26 cellular contexts compared by ENCODE assay signal in genomic region chr2:196314157-196314556, GRCh38.
"Had no signal": no experiment of that assay in that cellular context is flagged by ENCODE, and none has a peak within 500 bp of the region (broad histone marks: within the 10 kb centered on the region; RNA-seq: fewer than 3 reads in every experiment).

No MANE protein-coding gene starts in this region.

- H3K4me3 ChIP-seq: K562 had no signal

- H3K27ac Mint-ChIP-seq: activated CD4-positive, alpha-beta memory T cell treated with anti-CD3 and anti-CD28 coated beads for 36 hours; activated CD4-positive, alpha-beta T cell treated with anti-CD3 and anti-CD28 coated beads, Interleukin-2, amount 10 ng/mL, durations not matched to agents 24 days and 14 days; activated naive CD4-positive, alpha-beta T cell treated with anti-CD3 and anti-CD28 coated beads, Interleukin-2, amount 50 U/mL, for 72 hours; activated T-helper 1 cell treated with anti-CD3 and anti-CD28 coated beads, Interleukin-12 subunit alpha, Interleukin-12 subunit beta, Interleukin-2, Interleukin-4 antibody, amounts not matched to agents 30 ng/mL and 10 ng/mL and 1 ng/mL, durations not matched to agents 14 hours and 24 hours and 36 hours; T-helper 17 cell; WTC11 had no signal

- H3K9me3 Mint-ChIP-seq: activated CD4-positive, alpha-beta memory T cell treated with anti-CD3 and anti-CD28 coated beads for 36 hours; activated naive CD4-positive, alpha-beta T cell treated with anti-CD3 and anti-CD28 coated beads, Interleukin-2, amount 50 U/mL, for 72 hours; activated T-helper 1 cell treated with anti-CD3 and anti-CD28 coated beads, Interleukin-12 subunit alpha, Interleukin-12 subunit beta, Interleukin-2, Interleukin-4 antibody, amounts not matched to agents 30 ng/mL and 10 ng/mL and 1 ng/mL, durations not matched to agents 14 hours and 24 hours and 36 hours; WTC11 had no signal

- H3K4me1 Mint-ChIP-seq: activated CD4-positive, alpha-beta T cell treated with anti-CD3 and anti-CD28 coated beads, Interleukin-2, amount 10 ng/mL, durations not matched to agents 24 days and 14 days; T-helper 17 cell had no signal

- H3K4me3 Mint-ChIP-seq: activated CD4-positive, alpha-beta memory T cell treated with anti-CD3 and anti-CD28 coated beads for 36 hours; activated CD4-positive, alpha-beta T cell treated with anti-CD3 and anti-CD28 coated beads, Interleukin-2, amount 10 ng/mL, durations not matched to agents 24 days and 14 days; activated T-helper 1 cell treated with anti-CD3 and anti-CD28 coated beads, Interleukin-12 subunit alpha, Interleukin-12 subunit beta, Interleukin-2, Interleukin-4 antibody, amounts not matched to agents 30 ng/mL and 10 ng/mL and 1 ng/mL, durations not matched to agents 14 hours and 24 hours and 36 hours; T-helper 17 cell; WTC11 had no signal

- ATAC-seq: K562, T-helper 17 cell had no signal

- DNase-seq: activated CD4-positive, alpha-beta memory T cell treated with anti-CD3 and anti-CD28 coated beads for 36 hours; activated CD4-positive, alpha-beta T cell treated with anti-CD3 and anti-CD28 coated beads, Interleukin-2, amount 10 ng/mL, durations not matched to agents 24 days and 14 days; activated CD4-positive, CD25-positive, alpha-beta regulatory T cell treated with anti-CD3 and anti-CD28 coated beads, Interleukin-2, amount 50 U/mL, for 72 hours; activated CD8-positive, alpha-beta memory T cell treated with anti-CD3 and anti-CD28 coated beads, Interleukin-2, amount 50 U/mL, for 4 hours; activated effector memory CD4-positive, alpha-beta T cell treated with anti-CD3 and anti-CD28 coated beads, Interleukin-2, amount 50 U/mL, for 16 hours; activated naive CD4-positive, alpha-beta T cell treated with Interleukin-2 at 50 U/mL for 16 hours; activated T-cell treated with anti-CD3 and anti-CD28 coated beads, Interleukin-2, amount 50 U/mL, for 1 hour; cerebellar nuclear complex; Karpas-422; MM.1S; NCI-H1105; NCI-H1436; NCI-H1694 treated with DMSO at 0.1 percent for 48 hours; NCI-H2029 treated with DMSO at 0.1 percent for 48 hours; NCI-H345; NCI-H510A; NCI-H69; NK-92 treated with Interleukin-12 subunit alpha and Interleukin-12 subunit beta, amount 100 ng/mL, for 24 hours; OCI-M1; SHP77; T-helper 17 cell; T-helper 9 cell had no signal

- H3K27me3 Mint-ChIP-seq: activated CD4-positive, alpha-beta memory T cell treated with anti-CD3 and anti-CD28 coated beads for 36 hours had no signal

- H3K36me3 Mint-ChIP-seq: activated CD4-positive, alpha-beta memory T cell treated with anti-CD3 and anti-CD28 coated beads for 36 hours; activated naive CD4-positive, alpha-beta T cell treated with anti-CD3 and anti-CD28 coated beads, Interleukin-2, amount 50 U/mL, for 72 hours; WTC11 had no signal
